ENCODE assay signal across 21 cellular contexts in genomic region chr20:59935457-59936185, GRCh38.
"Had no signal": no experiment of that assay in that cellular context is flagged by ENCODE, and none has a peak within 500 bp of the region (broad histone marks: within the 10 kb centered on the region; RNA-seq: fewer than 3 reads in every experiment).

No MANE protein-coding gene starts in this region.

- H3K36me3 ChIP-seq: prostate gland, spleen, tibial nerve had no signal

- H3K4me3 ChIP-seq: prostate gland, spleen, testis, tibial nerve had no signal

- H3K27ac Mint-ChIP-seq: naive thymus-derived CD8-positive, alpha-beta T cell; stimulated activated naive B cell treated with anti-CD40 and anti-IgM and Interleukin-4, amounts not matched to agents 10 μg/mL and 1 μg/mL and 100 μg/mL, for 72 hours; stimulated activated naive CD8-positive, alpha-beta T cell treated with anti-CD3 and anti-CD28 coated beads, Interleukin-15, amount 100 ng/mL, for 72 hours had no signal

- ATAC-seq: naive thymus-derived CD8-positive, alpha-beta T cell; sciatic nerve; stimulated activated naive B cell treated with anti-CD40 and anti-IgM and Interleukin-4, amounts not matched to agents 10 μg/mL and 1 μg/mL and 100 μg/mL, for 72 hours; stimulated activated naive CD8-positive, alpha-beta T cell treated with anti-CD3 and anti-CD28 coated beads, Interleukin-15, amount 100 ng/mL, for 72 hours had no signal

- H3K4me1 ChIP-seq: parathyroid adenoma had no signal

- H3K27me3 ChIP-seq: dorsolateral prefrontal cortex, spleen, testis, tibial nerve had no signal

- H3K9me3 ChIP-seq: prostate gland, spleen, testis, tibial nerve had no signal

- H3K27me3 Mint-ChIP-seq: stimulated activated naive CD8-positive, alpha-beta T cell treated with anti-CD3 and anti-CD28 coated beads, Interleukin-15, amount 100 ng/mL, for 72 hours had no signal

- H3K27ac ChIP-seq: parathyroid adenoma, prostate gland, testis, tibial nerve had no signal

- DNase-seq: cortex of kidney; dorsolateral prefrontal cortex; effector CD8-positive, alpha-beta T cell; foreskin melanocyte; head of caudate nucleus; hippocampal formation; kidney glomerular epithelial cell; mammary epithelial cell; naive thymus-derived CD8-positive, alpha-beta T cell; retina; spleen; stimulated activated CD4-positive, alpha-beta T cell treated with anti-CD3 and anti-CD28 coated beads, Interleukin-15, amount 100 ng/mL, for 24 hours; stimulated activated CD4-positive, alpha-beta T cell treated with anti-CD3 and anti-CD28 coated beads, Interleukin-1b, Interleukin-23, amount 100 ng/mL, for 48 hours; stimulated activated CD4-positive, alpha-beta T cell treated with anti-CD3 and anti-CD28 coated beads, Interleukin-4, amount 100 ng/mL, for 24 hours; stimulated activated naive B cell treated with anti-CD40 and anti-IgM and Interleukin-4, amounts not matched to agents 10 μg/mL and 1 μg/mL and 100 μg/mL, for 72 hours; stimulated activated naive CD8-positive, alpha-beta T cell treated with anti-CD3 and anti-CD28 coated beads, Interleukin-15, amount 100 ng/mL, for 72 hours; testis had no signal

- H3K9me3 Mint-ChIP-seq: naive thymus-derived CD8-positive, alpha-beta T cell; stimulated activated naive B cell treated with anti-CD40 and anti-IgM and Interleukin-4, amounts not matched to agents 10 μg/mL and 1 μg/mL and 100 μg/mL, for 72 hours; stimulated activated naive CD8-positive, alpha-beta T cell treated with anti-CD3 and anti-CD28 coated beads, Interleukin-15, amount 100 ng/mL, for 72 hours had no signal

- H3K4me3 Mint-ChIP-seq: stimulated activated naive B cell treated with anti-CD40 and anti-IgM and Interleukin-4, amounts not matched to agents 10 μg/mL and 1 μg/mL and 100 μg/mL, for 72 hours; stimulated activated naive CD8-positive, alpha-beta T cell treated with anti-CD3 and anti-CD28 coated beads, Interleukin-15, amount 100 ng/mL, for 72 hours had no signal
